ENCODE assay signal across 9 cellular contexts in genomic region chr1:99005142-99005491, GRCh38. TPM values are rescaled to one million over a fixed set of nuclear protein-coding genes. Genes with fewer than 3 reads are reported as not detected.
DNase-seq lines count a peak whose midpoint lies in the region; ATAC-seq lines count a peak whose summit lies in the region.
"Had no signal": no experiment of that assay in that cellular context is flagged by ENCODE, and none has a peak within 500 bp of the region (broad histone marks: within the 10 kb centered on the region; RNA-seq: fewer than 3 reads in every experiment).

No MANE protein-coding gene starts in this region.

- peak overlapping the region; percentile 15 for H3K4me3 ChIP-seq in mesendoderm (ENCODE audit: low read length)

- H3K36me3 ChIP-seq in mesendoderm (ENCODE audit: control insufficient read depth, insufficient read depth, low read length), result no peaks in the 10 kb centered on the region

- peak overlapping the region; percentile 40 for H3K4me2 ChIP-seq in mesendoderm (ENCODE audit: low read length)

- peak overlapping the region; percentile 87 for H3K56ac ChIP-seq in mesendoderm (ENCODE audit: low read length)

- peak overlapping the region; percentile 15 for H3K18ac ChIP-seq in mesendoderm (ENCODE audit: low read length)

- DNase-seq in left ventricle myocardium superior (peak; percentile 13), left cardiac atrium (no peak), caudate nucleus (lab: John Stamatoyannopoulos, UW) (peak in 23 of 61 donors; percentile 4 to 69 (median 42)), mesendoderm (peak; percentile 60), NCI-H1436 (lab: John Stamatoyannopoulos, UW) (no peak)
- DNase-seq: NCI-H510A had no signal

- no peak overlapping the region for H2BK15ac ChIP-seq in mesendoderm (replicated peaks; ENCODE audit: low read depth)

- no peak for ATAC-seq in left ventricle myocardium superior
- ATAC-seq in left cardiac atrium, result no peak
- no peak for ATAC-seq in GM19023 (IDR thresholded peaks at IDR 0.05; ENCODE audit: unreplicated experiment)
- ATAC-seq in GM18870 (IDR thresholded peaks at IDR 0.05; ENCODE audit: unreplicated experiment), result no peak
- ATAC-seq in HG03378 (IDR thresholded peaks at IDR 0.05; ENCODE audit: unreplicated experiment), result no peak

- H2AK5ac ChIP-seq in mesendoderm (ENCODE audit: low read length), result no peak overlapping the region

- no peak overlapping the region for H2BK120ac ChIP-seq in mesendoderm (ENCODE audit: low read depth, low read length)

- no peaks in the 10 kb centered on the region for H3K79me1 ChIP-seq in mesendoderm (ENCODE audit: low read length)

- H3K9ac ChIP-seq in mesendoderm (ENCODE audit: low read length), result no peak overlapping the region

- H3K4me1 ChIP-seq in mesendoderm (ENCODE audit: control insufficient read depth, low read depth, low read length), result no peaks in the 10 kb centered on the region

- no peak overlapping the region for H4K5ac ChIP-seq in mesendoderm (ENCODE audit: low read length)

- H3K27ac ChIP-seq in caudate nucleus (ENCODE audit: low read depth, low read length) (peak overlapping the region; percentile 44), mesendoderm (ENCODE audit: low read depth, low read length) (no peak overlapping the region)

- no CpG with 5 or more reads among the region's 20 CpGs for WGBS in mesendoderm (ENCODE audit: extremely low coverage, insufficient coverage, low lambda C conversion rate)

- H3K27me3 ChIP-seq in mesendoderm (ENCODE audit: insufficient read depth, low read length, poor library complexity), result no peaks in the 10 kb centered on the region

- no peak overlapping the region for H4K8ac ChIP-seq in mesendoderm (ENCODE audit: low read depth, low read length)

- no peak overlapping the region for H3K23ac ChIP-seq in mesendoderm (ENCODE audit: low read length)

- no peak overlapping the region for H2BK5ac ChIP-seq in mesendoderm (ENCODE audit: low read length)

- H3K4ac ChIP-seq in mesendoderm (ENCODE audit: low read depth, low read length), result no peak overlapping the region

- intact Hi-C loops in left ventricle myocardium superior (cut with micrococcal nuclease) (no loop called here), left cardiac atrium (cut with DNase I) (no loop called here)

- H3K79me2 ChIP-seq in mesendoderm (ENCODE audit: control insufficient read depth, insufficient read depth, low read length), result no peaks in the 10 kb centered on the region

RNA-seq across cellular contexts. Expression of gene PLPPR5, which starts 0.5 kb away (rescaled TPM):
- total RNA-seq in left ventricle myocardium superior (not detected), left cardiac atrium (not detected)
- polyA plus RNA-seq in mesendoderm (2013, experiment 1 of 2), result 2.2 TPM
- polyA plus RNA-seq in mesendoderm (2013, experiment 2 of 2), result 2.5 TPM

Comparison
In these comparisons a context has a peak if more than half of its experiments do, and no peak if none do; other contexts are left out.
1. DNase-seq: peak in left ventricle myocardium superior (single experiment) and mesendoderm (single experiment); none in left cardiac atrium (single experiment) and NCI-H1436 (single experiment).